In the genomic region with DNA sequence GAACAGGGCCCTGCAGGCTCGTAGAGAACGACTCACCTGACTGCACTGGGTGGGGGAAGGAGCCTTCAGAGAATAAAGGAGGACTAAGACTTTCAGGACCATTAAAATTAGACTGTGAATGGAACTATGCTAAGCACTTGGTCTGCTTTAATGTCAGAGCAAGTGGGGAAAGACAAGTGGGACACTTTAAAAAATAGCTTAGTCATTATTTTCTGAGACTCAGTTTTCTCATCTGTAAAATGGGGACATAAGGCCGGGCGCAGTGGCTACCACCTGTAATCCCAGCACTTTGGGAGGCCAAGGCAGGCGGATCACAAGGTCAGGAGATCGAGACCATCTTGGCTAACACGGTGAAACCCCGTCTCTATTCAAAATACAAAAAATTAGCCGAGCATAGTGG, we compare ENCODE assay signal across 31 cellular contexts. TPM values are rescaled to one million over a fixed set of nuclear protein-coding genes. Genes with fewer than 3 reads are reported as not detected.
"Had no signal": no experiment of that assay in that cellular context is flagged by ENCODE, and none has a peak within 500 bp of the region (broad histone marks: within the 10 kb centered on the region; RNA-seq: fewer than 3 reads in every experiment).

No MANE protein-coding gene starts in this region.

- H3K27me3 Mint-ChIP-seq: stimulated activated memory B cell treated with anti-CD40 and anti-IgM and Interleukin-4, amounts not matched to agents 10 μg/mL and 1 μg/mL and 100 μg/mL, for 72 hours; stimulated activated naive CD8-positive, alpha-beta T cell treated with anti-CD3 and anti-CD28 coated beads, Interleukin-15, Interleukin-2, amounts not matched to agents 100 ng/mL and 50 ng/mL, for 24 hours had no signal

- H3K27ac Mint-ChIP-seq: stimulated activated effector memory CD8-positive, alpha-beta T cell treated with anti-CD3 and anti-CD28 coated beads, Interleukin-12 subunit alpha, Interleukin-12 subunit beta, amount 100 ng/mL, for 72 hours; stimulated activated memory B cell treated with anti-CD40 and anti-IgM and Interleukin-4, amounts not matched to agents 10 μg/mL and 1 μg/mL and 100 μg/mL, for 72 hours; stimulated activated naive B cell treated with anti-CD40 and anti-IgM and Interleukin-4, amounts not matched to agents 10 μg/mL and 1 μg/mL and 100 μg/mL, for 72 hours; stimulated activated naive CD8-positive, alpha-beta T cell treated with anti-CD3 and anti-CD28 coated beads, Interleukin-15, Interleukin-2, amounts not matched to agents 100 ng/mL and 50 ng/mL, for 24 hours; type B pancreatic cell had no signal

- H3K4me3 Mint-ChIP-seq: stimulated activated effector memory CD8-positive, alpha-beta T cell treated with anti-CD3 and anti-CD28 coated beads, Interleukin-12 subunit alpha, Interleukin-12 subunit beta, amount 100 ng/mL, for 72 hours; stimulated activated memory B cell treated with anti-CD40 and anti-IgM and Interleukin-4, amounts not matched to agents 10 μg/mL and 1 μg/mL and 100 μg/mL, for 72 hours; stimulated activated naive B cell treated with anti-CD40 and anti-IgM and Interleukin-4, amounts not matched to agents 10 μg/mL and 1 μg/mL and 100 μg/mL, for 72 hours; stimulated activated naive CD8-positive, alpha-beta T cell treated with anti-CD3 and anti-CD28 coated beads, Interleukin-15, amount 100 ng/mL, for 72 hours; stimulated activated naive CD8-positive, alpha-beta T cell treated with anti-CD3 and anti-CD28 coated beads, Interleukin-15, Interleukin-2, amounts not matched to agents 100 ng/mL and 50 ng/mL, for 24 hours; type B pancreatic cell had no signal

- H3K9me3 ChIP-seq: stomach, suprapubic skin, testis, thoracic aorta, thyroid gland, tibial artery, tibial nerve, transverse colon, upper lobe of left lung, upper lobe of right lung, uterus, vagina had no signal

- H3K4me1 Mint-ChIP-seq: stimulated activated effector memory CD8-positive, alpha-beta T cell treated with anti-CD3 and anti-CD28 coated beads, Interleukin-12 subunit alpha, Interleukin-12 subunit beta, amount 100 ng/mL, for 72 hours; stimulated activated memory B cell treated with anti-CD40 and anti-IgM and Interleukin-4, amounts not matched to agents 10 μg/mL and 1 μg/mL and 100 μg/mL, for 72 hours; stimulated activated naive CD8-positive, alpha-beta T cell treated with anti-CD3 and anti-CD28 coated beads, Interleukin-15, amount 100 ng/mL, for 72 hours had no signal

- H3K27ac ChIP-seq: stomach, suprapubic skin, testis, thoracic aorta, thyroid gland, tibial artery, tibial nerve, transverse colon, upper lobe of left lung, upper lobe of right lung, uterus, vagina had no signal

- ATAC-seq: stimulated activated effector memory CD8-positive, alpha-beta T cell treated with anti-CD3 and anti-CD28 coated beads, Interleukin-12 subunit alpha, Interleukin-12 subunit beta, amount 100 ng/mL, for 72 hours; stimulated activated memory B cell treated with anti-CD40 and anti-IgM and Interleukin-4, amounts not matched to agents 10 μg/mL and 1 μg/mL and 100 μg/mL, for 72 hours; stimulated activated naive B cell treated with anti-CD40 and anti-IgM and Interleukin-4, amounts not matched to agents 10 μg/mL and 1 μg/mL and 100 μg/mL, for 72 hours; stimulated activated naive CD8-positive, alpha-beta T cell treated with anti-CD3 and anti-CD28 coated beads, Interleukin-15, amount 100 ng/mL, for 72 hours; stimulated activated naive CD8-positive, alpha-beta T cell treated with anti-CD3 and anti-CD28 coated beads, Interleukin-15, Interleukin-2, amounts not matched to agents 100 U/mL and 50 U/mL, for 24 hours; upper lobe of right lung had no signal

- H3K27me3 ChIP-seq: stomach, testis, thyroid gland, tibial nerve, transverse colon, upper lobe of left lung, upper lobe of right lung, uterus, vagina had no signal

- H3K36me3 ChIP-seq: stomach, suprapubic skin, thoracic aorta, thyroid gland, tibial artery, tibial nerve, transverse colon, upper lobe of left lung, upper lobe of right lung, uterus, vagina had no signal

- DNase-seq: stimulated activated CD4-positive, alpha-beta T cell treated with anti-CD3 and anti-CD28 coated beads, Interleukin-2, amount 100 ng/mL, for 48 hours; stimulated activated CD4-positive, alpha-beta T cell treated with anti-CD3 and anti-CD28 coated beads, Interleukin-4, amount 100 ng/mL, for 1 hour; stimulated activated CD4-positive, alpha-beta T cell treated with anti-CD3 and anti-CD28 coated beads, Interleukin-4, amount 100 ng/mL, for 24 hours; stimulated activated CD4-positive, alpha-beta T cell treated with anti-CD3 and anti-CD28 coated beads, Interleukin-4, amount 100 ng/mL, for 4 hours; stimulated activated CD8-positive, alpha-beta memory T cell treated with anti-CD3 and anti-CD28 coated beads, Interleukin-4, amount 100 ng/mL, for 48 hours; stimulated activated naive B cell treated with anti-CD40 and anti-IgM and Interleukin-4, amounts not matched to agents 10 μg/mL and 1 μg/mL and 100 μg/mL, for 72 hours; stimulated activated naive CD4-positive, alpha-beta T cell; stimulated activated naive CD4-positive, alpha-beta T cell treated with Interleukin-2 at 50 U/mL for 16 hours; stimulated activated naive CD8-positive, alpha-beta T cell treated with anti-CD3 and anti-CD28 coated beads, Interleukin-15, amount 100 ng/mL, for 72 hours; stimulated activated naive CD8-positive, alpha-beta T cell treated with anti-CD3 and anti-CD28 coated beads, Interleukin-15, Interleukin-2, amounts not matched to agents 100 U/mL and 50 U/mL, for 24 hours; stomach; substantia nigra; testis; thyroid gland; tibial artery; transverse colon; trophoblast cell; upper lobe of left lung; upper lobe of right lung; uterus had no signal

- FAIRE-seq: urothelium cell line had no signal

- H3K9me3 Mint-ChIP-seq: stimulated activated effector memory CD8-positive, alpha-beta T cell treated with anti-CD3 and anti-CD28 coated beads, Interleukin-12 subunit alpha, Interleukin-12 subunit beta, amount 100 ng/mL, for 72 hours; stimulated activated memory B cell treated with anti-CD40 and anti-IgM and Interleukin-4, amounts not matched to agents 10 μg/mL and 1 μg/mL and 100 μg/mL, for 72 hours; stimulated activated naive B cell treated with anti-CD40 and anti-IgM and Interleukin-4, amounts not matched to agents 10 μg/mL and 1 μg/mL and 100 μg/mL, for 72 hours; stimulated activated naive CD8-positive, alpha-beta T cell treated with anti-CD3 and anti-CD28 coated beads, Interleukin-15, amount 100 ng/mL, for 72 hours; stimulated activated naive CD8-positive, alpha-beta T cell treated with anti-CD3 and anti-CD28 coated beads, Interleukin-15, Interleukin-2, amounts not matched to agents 100 ng/mL and 50 ng/mL, for 24 hours; type B pancreatic cell had no signal

- H3K4me1 ChIP-seq: suprapubic skin, thyroid gland, tibial artery, tibial nerve, upper lobe of left lung, upper lobe of right lung, uterus, vagina had no signal

- H3K36me3 Mint-ChIP-seq: stimulated activated effector memory CD8-positive, alpha-beta T cell treated with anti-CD3 and anti-CD28 coated beads, Interleukin-12 subunit alpha, Interleukin-12 subunit beta, amount 100 ng/mL, for 72 hours; stimulated activated memory B cell treated with anti-CD40 and anti-IgM and Interleukin-4, amounts not matched to agents 10 μg/mL and 1 μg/mL and 100 μg/mL, for 72 hours; stimulated activated naive B cell treated with anti-CD40 and anti-IgM and Interleukin-4, amounts not matched to agents 10 μg/mL and 1 μg/mL and 100 μg/mL, for 72 hours; type B pancreatic cell had no signal

- H3K4me3 ChIP-seq: stomach, suprapubic skin, testis, thoracic aorta, thyroid gland, tibial artery, tibial nerve, transverse colon, upper lobe of left lung, upper lobe of right lung, uterus, vagina had no signal

RNA-seq across cellular contexts. Expression of a gene that starts 19.3 kb away (rescaled TPM):
- total RNA-seq: subcutaneous adipose tissue, temporal lobe, thoracic aorta, tibial nerve, vagina had no signal
